Comparison of ENCODE assay signal across 10 cellular contexts in genomic region chr3:48268936-48269551, GRCh38. TPM values are rescaled to one million over a fixed set of nuclear protein-coding genes. Genes with fewer than 3 reads are reported as not detected.
DNase-seq lines count a peak whose midpoint lies in the region; ATAC-seq and TF ChIP-seq lines count a peak whose summit lies in the region.
"Had no signal": no experiment of that assay in that cellular context is flagged by ENCODE, and none has a peak within 500 bp of the region (broad histone marks: within the 10 kb centered on the region; RNA-seq: fewer than 3 reads in every experiment).

No MANE protein-coding gene starts in this region.

- peaks cover 32 to 41% (median 33%) of the 10 kb centered on the region in 3 donors for H3K4me1 Mint-ChIP-seq in T-cell

- intact Hi-C loops in right lobe of liver (cut with DNase I), result no loop called here

- WGBS in right lobe of liver (ENCODE audit: insufficient coverage, low coverage, low lambda C conversion rate, missing lambda C conversion rate), result 78% methylated on average over 19 of the region's 23 CpGs

- H3K36me3 Mint-ChIP-seq in T-cell, result peaks cover 11% of the 10 kb centered on the region

- no peaks in the 10 kb centered on the region for H3K4me1 ChIP-seq in right lobe of liver

- H3K27ac ChIP-seq in right lobe of liver, result no peak overlapping the region

- POLR2A ChIA-PET in T-cell (lab: Charles Lee), result interaction anchor here in 1 of 2 donors (0.6 kb wide), 1 partner anchor 385 kb away, joined by 3 read pairs; no protein-coding TSS in a partner anchor

- H3K9me3 ChIP-seq in right lobe of liver, result no peaks in the 10 kb centered on the region

- no peak for TF ChIP-seq CTCF in right lobe of liver (IDR thresholded peaks at IDR 0.05)

- peak in 10 of 34 experiments; percentile 6 to 31 (median 12) for DNase-seq in T-cell
- peak; percentile 66 for DNase-seq in activated naive CD4-positive, alpha-beta T cell treated with Interleukin-2 at 50 U/mL for 16 hours
- DNase-seq in middle frontal gyrus (ENCODE audit: extremely low spot score, low spot score), result peak; percentile 42
- peak; percentile 17 to 26 for DNase-seq in stimulated activated CD8-positive, alpha-beta memory T cell treated with anti-CD3 and anti-CD28 coated beads, Interleukin-4, amount 100 ng/mL, for 4 hours (ENCODE audit: low read depth in 2 of 2, low spot score in 1 of 2)
- no peak for DNase-seq in right lobe of liver
- DNase-seq in GM19240 (ENCODE audit: insufficient read length, low spot score), result no peak
- no peak for DNase-seq in NCI-H1105 treated with DMSO at 0.1 percent for 48 hours (lab: John Stamatoyannopoulos, UW)
- DNase-seq: IMR-90, OCI-M1 had no signal

- CTCF ChIA-PET in T-cell (lab: Charles Lee), result interaction anchor here (0.5 to 3.2 kb wide), 9 partner anchors 8 to 473 kb away, joined by 3 to 24 read pairs (median 3); partner anchors contain the start of genes CCDC51 (in 1 of the 2), NME6 (in 1 of the 2) and TMA7 (in 1 of the 2)

- H3K27me3 ChIP-seq in right lobe of liver, result no peaks in the 10 kb centered on the region

- H3K4me3 Mint-ChIP-seq in T-cell, result peak overlapping the region; percentile 72 to 87 (median 76)

- no peak overlapping the region for H3K4me3 ChIP-seq in right lobe of liver

- H3K36me3 ChIP-seq in right lobe of liver, result no peaks in the 10 kb centered on the region

- no peak for TF ChIP-seq POLR2A in right lobe of liver (IDR thresholded peaks at IDR 0.05)

- ATAC-seq in T-cell (replicated peaks in 1 of 4) (peak; percentile 17 to 28 (median 26)), HG02759 (IDR thresholded peaks at IDR 0.05; ENCODE audit: unreplicated experiment) (no peak), right lobe of liver (no peak)

- H3K27ac Mint-ChIP-seq in T-cell, result peak overlapping the region; percentile 93 to 94

- H3K9me3 Mint-ChIP-seq in T-cell, result no peaks in the 10 kb centered on the region

- no peaks in the 10 kb centered on the region for H3K27me3 Mint-ChIP-seq in T-cell

RNA-seq across cellular contexts. Expression of gene ZNF589, which starts 28.1 kb away (rescaled TPM):
- 10 to 100 TPM; 34.4 to 47.6 (median 44.2) TPM for total RNA-seq in T-cell
- 1 to 10 TPM; 2.2 to 3.6 (median 2.5) TPM for total RNA-seq in right lobe of liver

RNA-seq across cellular contexts. Expression of gene NME6, which starts 32.1 kb away (rescaled TPM):
- total RNA-seq in T-cell, result 10 to 100 TPM; 15.2 to 38.0 (median 31.8) TPM
- 10 to 100 TPM in 5 of 6 experiments, 1 to 10 TPM in 1; 9.4 to 19.2 (median 13.5) TPM for total RNA-seq in right lobe of liver

RNA-seq across cellular contexts. Expression of gene CAMP, which starts 45.7 kb away (rescaled TPM):
- not detected for total RNA-seq in T-cell
- total RNA-seq in right lobe of liver, result under 1 TPM in 2 of 6 experiments, not detected in 4; 0.46 to 0.50 TPM
- total RNA-seq: IMR-90 had no signal

Comparison
In these comparisons a context has a peak if more than half of its experiments do, and no peak if none do; other contexts are left out.
1. ATAC-seq: peak in T-cell (4 of 4); none in HG02759 (single experiment) and right lobe of liver (0 of 4).
2. DNase-seq: peak in activated naive CD4-positive, alpha-beta T cell treated with Interleukin-2 at 50 U/mL for 16 hours (single experiment), middle frontal gyrus (single experiment) and stimulated activated CD8-positive, alpha-beta memory T cell treated with anti-CD3 and anti-CD28 coated beads, Interleukin-4, amount 100 ng/mL, for 4 hours (2 of 2); none in right lobe of liver (0 of 3), GM19240 (single experiment) and NCI-H1105 treated with DMSO at 0.1 percent for 48 hours (single experiment).
3. RNA of gene ZNF589, which starts 28.1 kb away (total RNA-seq): 34.4 to 47.6 TPM in T-cell; 2.2 to 3.6 TPM in right lobe of liver; every median in the first group is over 4 times any median in the second.